1 cellular context compared by ENCODE assay signal in genomic region chr2:70888389-70888924, GRCh38.
TF ChIP-seq lines count a peak whose summit lies in the region.

No MANE protein-coding gene starts in this region.

TF ChIP-seq in SK-N-SH, 30 proteins besides CTCF, POLR2A, EP300 and RAD21 (continued from another document):
- TF ChIP-seq IRF3 (IDR thresholded peaks at IDR 0.05; ENCODE audit: low read depth, low read length) (no peak), TEAD4 (IDR thresholded peaks at IDR 0.05; ENCODE audit: borderline replicate concordance, insufficient read depth) (no peak), TCF12 (IDR thresholded peaks at IDR 0.05) (no peak), USF2 (IDR thresholded peaks at IDR 0.05; ENCODE audit: borderline replicate concordance, low read depth, low read length) (no peak), RXRA (IDR thresholded peaks at IDR 0.05; ENCODE audit: borderline replicate concordance, low read depth) (no peak), REST (IDR thresholded peaks at IDR 0.05; ENCODE audit: low read depth, low read length) (no peak), MAX (IDR thresholded peaks at IDR 0.05; ENCODE audit: low read depth) (no peak), SMC3 (IDR thresholded peaks at IDR 0.05; ENCODE audit: low read depth, low read length) (no peak), MXI1 (IDR thresholded peaks at IDR 0.05; ENCODE audit: low read depth, low read length) (no peak), FOXM1 (IDR thresholded peaks at IDR 0.05; ENCODE audit: low read depth) (no peak), FOXJ3 (CRISPR knock-in tag; IDR thresholded peaks at IDR 0.05) (no peak), ZBTB33 (IDR thresholded peaks at IDR 0.05; ENCODE audit: borderline replicate concordance, low read depth) (no peak), CHD2 (IDR thresholded peaks at IDR 0.05; ENCODE audit: low read length, partially characterized antibody) (no peak), RFX5 (IDR thresholded peaks at IDR 0.05; ENCODE audit: low read length) (no peak)
